In genomic region chr16:66478733-66479511, GRCh38 we compare ENCODE assay signal across 8 cellular contexts. TPM values are rescaled to one million over a fixed set of nuclear protein-coding genes. Genes with fewer than 3 reads are reported as not detected.
DNase-seq lines count a peak whose midpoint lies in the region; ATAC-seq and TF ChIP-seq lines count a peak whose summit lies in the region.

No MANE protein-coding gene starts in this region.

- intact Hi-C loops in uterus (cut with DNase I; ENCODE audit: low total_unique reads), result no loop called here

- ATAC-seq in GM18519 (IDR thresholded peaks at IDR 0.05; ENCODE audit: low FRiP score, unreplicated experiment) (peak; percentile 53), HG03378 (IDR thresholded peaks at IDR 0.05; ENCODE audit: unreplicated experiment) (peak; percentile 69)

- no peaks in the 10 kb centered on the region for H3K36me3 ChIP-seq in uterus

- no peaks in the 10 kb centered on the region for H3K27me3 ChIP-seq in uterus

- no peak overlapping the region for H3K4me3 ChIP-seq in uterus

- H3K9me3 ChIP-seq in uterus, result no peaks in the 10 kb centered on the region

- no peaks in the 10 kb centered on the region for H3K4me1 ChIP-seq in uterus

- no peak overlapping the region for H3K27ac ChIP-seq in uterus

- no peak for TF ChIP-seq POLR2A in uterus (IDR thresholded peaks at IDR 0.05)

- DNase-seq in AG08395 (ENCODE audit: low spot score) (peak; percentile 73), SHP77 (lab: John Stamatoyannopoulos, UW) (peak; percentile 62 to 67), globus pallidus (ENCODE audit: low spot score) (peak; percentile 61), pons (ENCODE audit: low spot score) (peak; percentile 59), uterus (peak; percentile 58 to 69)
- peak; percentile 73 for DNase-seq in activated effector memory CD4-positive, alpha-beta T cell treated with Interleukin-2 at 50 U/mL for 16 hours

- TF ChIP-seq CTCF in uterus (IDR thresholded peaks at IDR 0.05), result peak; percentile 52 to 75 (median 64)

RNA-seq across cellular contexts. Expression of gene BEAN1, which starts 51.8 kb away (rescaled TPM):
- total RNA-seq in uterus, result 1 to 10 TPM in 1 of 4 donors, under 1 TPM in 1, not detected in 2; 0.52 to 3.9 TPM
